In genomic region chr2:31235504-31235902, GRCh38 we compare ENCODE assay signal across 9 cellular contexts. TPM values are rescaled to one million over a fixed set of nuclear protein-coding genes. Genes with fewer than 3 reads are reported as not detected.
A peak's percentile ranks its signal among the peaks of the same experiment; 100 is the strongest.
DNase-seq lines count a peak whose midpoint lies in the region; ATAC-seq and TF ChIP-seq lines count a peak whose summit lies in the region.
"Had no signal": no experiment of that assay in that cellular context is flagged by ENCODE, and none has a peak within 500 bp of the region (broad histone marks: within the 10 kb centered on the region; RNA-seq: fewer than 3 reads in every experiment).

No MANE protein-coding gene starts in this region.

- no peaks in the 10 kb centered on the region for H3K27me3 ChIP-seq in tibial artery

- ATAC-seq in GM19328 (IDR thresholded peaks at IDR 0.05; ENCODE audit: unreplicated experiment) (no peak), HG03139 (IDR thresholded peaks at IDR 0.05; ENCODE audit: unreplicated experiment) (no peak)

- no peak for TF ChIP-seq CTCF in tibial artery (IDR thresholded peaks at IDR 0.05)

- peaks cover 7 to 57% (median 44%) of the 10 kb centered on the region in 4 donors for H3K4me1 ChIP-seq in tibial artery

- peak overlapping the region; percentile 36 to 94 for H3K27ac ChIP-seq in tibial artery

- H3K9me3 ChIP-seq in tibial artery: no peaks in the 10 kb centered on the region

- no peak for DNase-seq in activated T-cell treated with anti-CD3 and anti-CD28 coated beads, Interleukin-2, amount 50 U/mL, for 24 hours
- DNase-seq in activated T-cell treated with anti-CD3 and anti-CD28 coated beads, Interleukin-2, amount 50 U/mL, for 48 hours: no peak
- DNase-seq in activated T-helper 2 cell treated with anti-CD3 and anti-CD28 coated beads, Interferon-gamma antibody, Interleukin-2, Interleukin-4, amounts not matched to agents 10 μg/mL and 5 μg/mL and 100 μg/mL, durations not matched to agents 14 hours and 24 hours and 36 hours (ENCODE audit: low spot score): no peak
- DNase-seq in glomerular visceral epithelial cell (ENCODE audit: extremely low spot score): peak; percentile 66
- DNase-seq in tibial artery: no peak
- no peak for DNase-seq in UCSD-AML1 (lab: John Stamatoyannopoulos, UW; ENCODE audit: unreplicated experiment)
- DNase-seq: NCI-H1105 treated with DMSO at 0.1 percent for 48 hours had no signal

- intact Hi-C loops in activated T-helper 2 cell treated with anti-CD3 and anti-CD28 coated beads, Interferon-gamma antibody, Interleukin-2, Interleukin-4, amounts not matched to agents 10 μg/mL and 5 μg/mL and 100 μg/mL, durations not matched to agents 14 hours and 24 hours and 36 hours (cut with micrococcal nuclease): no loop called here
- intact Hi-C loops in tibial artery (cut with DNase I; ENCODE audit: low total_unique reads): loop anchor here (10.0 kb wide), 2 partner anchors 1001 to 1091 kb away; partner anchors contain the start of genes LBH and YPEL5

- no peaks in the 10 kb centered on the region for H3K27me3 Mint-ChIP-seq in activated T-cell treated with anti-CD3 and anti-CD28 coated beads, Interleukin-2, amount 50 U/mL, for 24 hours
- peaks cover 10% of the 10 kb centered on the region for H3K27me3 Mint-ChIP-seq in activated T-helper 2 cell treated with anti-CD3 and anti-CD28 coated beads, Interferon-gamma antibody, Interleukin-2, Interleukin-4, amounts not matched to agents 10 μg/mL and 5 μg/mL and 100 μg/mL, durations not matched to agents 14 hours and 24 hours and 36 hours (ENCODE audit: low read depth)

- peak overlapping the region; percentile 56 for H3K4me3 Mint-ChIP-seq in activated T-cell treated with anti-CD3 and anti-CD28 coated beads, Interleukin-2, amount 50 U/mL, for 24 hours
- H3K4me3 Mint-ChIP-seq in activated T-helper 2 cell treated with anti-CD3 and anti-CD28 coated beads, Interferon-gamma antibody, Interleukin-2, Interleukin-4, amounts not matched to agents 10 μg/mL and 5 μg/mL and 100 μg/mL, durations not matched to agents 14 hours and 24 hours and 36 hours (ENCODE audit: low read depth): peak overlapping the region; percentile 56

- H3K4me3 ChIP-seq in tibial artery: no peak overlapping the region

- H3K4me1 Mint-ChIP-seq in activated T-cell treated with anti-CD3 and anti-CD28 coated beads, Interleukin-2, amount 50 U/mL, for 24 hours (ENCODE audit: low read depth): peaks cover 23% of the 10 kb centered on the region
- peaks cover 9% of the 10 kb centered on the region for H3K4me1 Mint-ChIP-seq in activated T-helper 2 cell treated with anti-CD3 and anti-CD28 coated beads, Interferon-gamma antibody, Interleukin-2, Interleukin-4, amounts not matched to agents 10 μg/mL and 5 μg/mL and 100 μg/mL, durations not matched to agents 14 hours and 24 hours and 36 hours (ENCODE audit: low read depth)

- no peaks in the 10 kb centered on the region for H3K36me3 Mint-ChIP-seq in activated T-cell treated with anti-CD3 and anti-CD28 coated beads, Interleukin-2, amount 50 U/mL, for 24 hours (ENCODE audit: low read depth)
- H3K36me3 Mint-ChIP-seq in activated T-helper 2 cell treated with anti-CD3 and anti-CD28 coated beads, Interferon-gamma antibody, Interleukin-2, Interleukin-4, amounts not matched to agents 10 μg/mL and 5 μg/mL and 100 μg/mL, durations not matched to agents 14 hours and 24 hours and 36 hours (ENCODE audit: low read depth): no peaks in the 10 kb centered on the region

- no peak overlapping the region for H3K27ac Mint-ChIP-seq in activated T-cell treated with anti-CD3 and anti-CD28 coated beads, Interleukin-2, amount 50 U/mL, for 24 hours
- no peak overlapping the region for H3K27ac Mint-ChIP-seq in activated T-helper 2 cell treated with anti-CD3 and anti-CD28 coated beads, Interferon-gamma antibody, Interleukin-2, Interleukin-4, amounts not matched to agents 10 μg/mL and 5 μg/mL and 100 μg/mL, durations not matched to agents 14 hours and 24 hours and 36 hours

- H3K36me3 ChIP-seq in tibial artery: no peaks in the 10 kb centered on the region

- no peaks in the 10 kb centered on the region for H3K9me3 Mint-ChIP-seq in activated T-cell treated with anti-CD3 and anti-CD28 coated beads, Interleukin-2, amount 50 U/mL, for 24 hours
- H3K9me3 Mint-ChIP-seq in activated T-helper 2 cell treated with anti-CD3 and anti-CD28 coated beads, Interferon-gamma antibody, Interleukin-2, Interleukin-4, amounts not matched to agents 10 μg/mL and 5 μg/mL and 100 μg/mL, durations not matched to agents 14 hours and 24 hours and 36 hours: no peaks in the 10 kb centered on the region

RNA-seq across cellular contexts. Expression of gene EHD3, which starts 1.6 kb away (rescaled TPM):
- 1.6 and 2.0 TPM in 2 replicates for total RNA-seq in activated T-helper 2 cell treated with anti-CD3 and anti-CD28 coated beads, Interferon-gamma antibody, Interleukin-2, Interleukin-4, amounts not matched to agents 10 μg/mL and 5 μg/mL and 100 μg/mL, durations not matched to agents 14 hours and 24 hours and 36 hours

RNA-seq across cellular contexts. Expression of gene CAPN14, which starts 18.2 kb away (rescaled TPM):
- 0.18 and 0.27 TPM in 2 replicates for total RNA-seq in activated T-helper 2 cell treated with anti-CD3 and anti-CD28 coated beads, Interferon-gamma antibody, Interleukin-2, Interleukin-4, amounts not matched to agents 10 μg/mL and 5 μg/mL and 100 μg/mL, durations not matched to agents 14 hours and 24 hours and 36 hours
